Comparison of ENCODE assay signal across 8 cellular contexts in genomic region chr16:79597775-79598174, GRCh38. TPM values are rescaled to one million over a fixed set of nuclear protein-coding genes. Genes with fewer than 3 reads are reported as not detected.
DNase-seq lines count a peak whose midpoint lies in the region; ATAC-seq and TF ChIP-seq lines count a peak whose summit lies in the region.

No MANE protein-coding gene starts in this region.

- no peak for ATAC-seq in CD4-positive, CD25-positive, alpha-beta regulatory T cell (ENCODE audit: low read depth in 2 of 2)

- H3K36me3 Mint-ChIP-seq in CD4-positive, CD25-positive, alpha-beta regulatory T cell, result no peaks in the 10 kb centered on the region

- H3K4me1 Mint-ChIP-seq in CD4-positive, CD25-positive, alpha-beta regulatory T cell, result peaks cover 17 to 56% (median 43%) of the 10 kb centered on the region in 4 donors

- H2AFZ ChIP-seq in neuron (ENCODE audit: low read depth, low read length), result no peak overlapping the region

- peak overlapping the region; percentile 92 for H3K4me3 ChIP-seq in CD4-positive, CD25-positive, alpha-beta regulatory T cell (ENCODE audit: low read depth, low read length)
- H3K4me3 ChIP-seq in SJCRH30, result peak overlapping the region; percentile 65
- peak overlapping the region; percentile 93 for H3K4me3 ChIP-seq in epithelial cell of esophagus (ENCODE audit: low read length)
- peak overlapping the region; percentile 58 for H3K4me3 ChIP-seq in neuron (ENCODE audit: low read length)

- no peak for TF ChIP-seq CTCF in epithelial cell of esophagus (IDR thresholded peaks at IDR 0.05; ENCODE audit: insufficient read depth, low read depth, low read length, missing control alignments)

- H3K4me1 ChIP-seq in CD4-positive, CD25-positive, alpha-beta regulatory T cell (ENCODE audit: control insufficient read depth, insufficient read depth, low read length, poor library complexity, severe bottlenecking), result peaks cover 45% of the 10 kb centered on the region
- H3K4me1 ChIP-seq in SJCRH30 (no peaks in the 10 kb centered on the region), neuron (ENCODE audit: insufficient read depth, low read length) (peaks cover 37% of the 10 kb centered on the region)

- peak overlapping the region; percentile 66 to 82 (median 76) for H3K27ac Mint-ChIP-seq in CD4-positive, CD25-positive, alpha-beta regulatory T cell

- peaks cover 13% of the 10 kb centered on the region for H3K27me3 Mint-ChIP-seq in CD4-positive, CD25-positive, alpha-beta regulatory T cell

- peak overlapping the region; percentile 62 for H3K27ac ChIP-seq in CD4-positive, CD25-positive, alpha-beta regulatory T cell (ENCODE audit: insufficient read depth, low read length, poor library complexity, severe bottlenecking)
- H3K27ac ChIP-seq in SJCRH30, result no peak overlapping the region

- H3K27me3 ChIP-seq in CD4-positive, CD25-positive, alpha-beta regulatory T cell (ENCODE audit: control insufficient read depth, insufficient read depth, low read length), result no peaks in the 10 kb centered on the region
- H3K27me3 ChIP-seq in SJCRH30 (no peaks in the 10 kb centered on the region), neuron (ENCODE audit: insufficient read depth, low read length) (no peaks in the 10 kb centered on the region)

- no peak for DNase-seq in CD4-positive, CD25-positive, alpha-beta regulatory T cell
- no peak for DNase-seq in SJCRH30
- no peak for DNase-seq in epithelial cell of esophagus (ENCODE audit: low read depth)
- DNase-seq in COLO829 (ENCODE audit: low spot score), result no peak
- no peak for DNase-seq in NCI-H2107 (lab: John Stamatoyannopoulos, UW)
- no peak for DNase-seq in dermis blood vessel endothelial cell
- DNase-seq in NCI-H345 treated with DMSO at 0.1 percent for 48 hours (lab: John Stamatoyannopoulos, UW; ENCODE audit: unreplicated experiment), result no peak

- H3K9me3 Mint-ChIP-seq in CD4-positive, CD25-positive, alpha-beta regulatory T cell, result peaks cover 0 to 1% (median 0%) of the 10 kb centered on the region in 7 donors

- peak overlapping the region; percentile 85 to 98 (median 92) for H3K4me3 Mint-ChIP-seq in CD4-positive, CD25-positive, alpha-beta regulatory T cell

- no peaks in the 10 kb centered on the region for H3K9me3 ChIP-seq in CD4-positive, CD25-positive, alpha-beta regulatory T cell (ENCODE audit: control insufficient read depth in 2 of 2, low read length in 2 of 2)
- no peaks in the 10 kb centered on the region for H3K9me3 ChIP-seq in SJCRH30 (replicated peaks)
- H3K9me3 ChIP-seq in neuron (ENCODE audit: low read length), result no peaks in the 10 kb centered on the region

- H3K36me3 ChIP-seq in CD4-positive, CD25-positive, alpha-beta regulatory T cell (ENCODE audit: control insufficient read depth, insufficient read depth, low read length), result peaks cover 10% of the 10 kb centered on the region
- H3K36me3 ChIP-seq in SJCRH30, result no peaks in the 10 kb centered on the region
- H3K36me3 ChIP-seq in neuron (ENCODE audit: insufficient read depth, low read length), result peaks cover 6% of the 10 kb centered on the region

RNA-seq across cellular contexts. Expression of gene MAF, which starts 2.8 kb away (rescaled TPM):
- 120 TPM for total RNA-seq in CD4-positive, CD25-positive, alpha-beta regulatory T cell
- 1 to 10 TPM; 1.4 to 4.2 (median 2.8) TPM for polyA plus RNA-seq in CD4-positive, CD25-positive, alpha-beta regulatory T cell
- 3.0 and 3.2 TPM in 2 replicates for total RNA-seq in SJCRH30 (2014; rRNA removed; shearing (Covaris generic))
- 30.3 and 43.7 TPM in 2 replicates for total RNA-seq in dermis blood vessel endothelial cell
